8 cellular contexts compared by ENCODE assay signal in genomic region chr5:56908942-56909293, GRCh38. TPM values are rescaled to one million over a fixed set of nuclear protein-coding genes. Genes with fewer than 3 reads are reported as not detected.
DNase-seq lines count a peak whose midpoint lies in the region; ATAC-seq and TF ChIP-seq lines count a peak whose summit lies in the region.

No MANE protein-coding gene starts in this region.

- H3K27ac Mint-ChIP-seq in activated naive CD4-positive, alpha-beta T cell treated with anti-CD3 and anti-CD28 coated beads, Interleukin-2, amount 50 U/mL, for 72 hours = peak overlapping the region; percentile 93 to 95

- TF ChIP-seq POLR2A in spleen (IDR thresholded peaks at IDR 0.05) = no peak

- intact Hi-C loops in spleen (cut with DNase I; ENCODE audit: low total_unique reads) = loop anchor here (10.0 kb wide), 1 partner anchor 226 kb away; no protein-coding TSS in a partner anchor

- H3K9me3 Mint-ChIP-seq in activated naive CD4-positive, alpha-beta T cell treated with anti-CD3 and anti-CD28 coated beads, Interleukin-2, amount 50 U/mL, for 72 hours = peaks cover 4 to 5% of the 10 kb centered on the region in 2 donors

- peak overlapping the region; percentile 88 for H3K27ac ChIP-seq in C4-2B
- H3K27ac ChIP-seq in spleen = peak overlapping the region; percentile 89 to 98 (median 96)

- H3K4me3 ChIP-seq in iPS-15b (ENCODE audit: low read depth, low read length) = peak overlapping the region; percentile 79
- H3K4me3 ChIP-seq in spleen = peak overlapping the region; percentile 44 to 83 (median 65)

- DNase-seq in activated naive CD4-positive, alpha-beta T cell treated with anti-CD3 and anti-CD28 coated beads, Interleukin-2, amount 50 U/mL, for 72 hours (ENCODE audit: low spot score in 2 of 2) = no peak
- DNase-seq in spleen = no peak
- DNase-seq in activated gamma-delta T cell treated with Interleukin-2 at 50 U/mL for 16 hours = no peak

- WGBS in spleen, 5 donors = 0 to 2% (median 1%) methylated on average over 18 to 19 of the region's 19 CpGs

- no peaks in the 10 kb centered on the region for H3K36me3 ChIP-seq in iPS-15b (ENCODE audit: control insufficient read depth, insufficient read depth, low read length)
- H3K36me3 ChIP-seq in spleen = peaks cover 0 to 4% (median 0%) of the 10 kb centered on the region in 6 donors

- peak overlapping the region; percentile 71 for H3K9ac ChIP-seq in iPS-15b (ENCODE audit: low read depth, low read length)

- no peaks in the 10 kb centered on the region for H3K9me3 ChIP-seq in iPS-15b (ENCODE audit: control insufficient read depth, insufficient read depth, low read length)
- H3K9me3 ChIP-seq in spleen = no peaks in the 10 kb centered on the region

- ATAC-seq in GM19328 (IDR thresholded peaks at IDR 0.05; ENCODE audit: unreplicated experiment) (peak; percentile 30), HG03565 (IDR thresholded peaks at IDR 0.05; ENCODE audit: unreplicated experiment) (peak; percentile 26), HG03442 (IDR thresholded peaks at IDR 0.05; ENCODE audit: unreplicated experiment) (no peak)
- ATAC-seq in activated naive CD4-positive, alpha-beta T cell treated with anti-CD3 and anti-CD28 coated beads, Interleukin-2, amount 50 U/mL, for 72 hours = peak in 1 of 2 donors; percentile 57

- no peak for TF ChIP-seq CTCF in C4-2B (conservative IDR thresholded peaks at IDR 0.05)
- TF ChIP-seq CTCF in spleen (IDR thresholded peaks at IDR 0.05 in 8 of 11, conservative IDR thresholded peaks at IDR 0.05 in 3 of 11) = no peak

- peaks cover 0 to 17% of the 10 kb centered on the region in 2 donors for H3K36me3 Mint-ChIP-seq in activated naive CD4-positive, alpha-beta T cell treated with anti-CD3 and anti-CD28 coated beads, Interleukin-2, amount 50 U/mL, for 72 hours

- peaks cover 2% of the 10 kb centered on the region for H3K4me1 ChIP-seq in iPS-15b (ENCODE audit: control insufficient read depth, insufficient read depth, low read length)
- H3K4me1 ChIP-seq in spleen = peaks cover 8 to 24% (median 19%) of the 10 kb centered on the region in 6 donors

- H3K27me3 ChIP-seq in iPS-15b (ENCODE audit: control insufficient read depth, insufficient read depth, low read length) (no peaks in the 10 kb centered on the region), spleen (replicated peaks in 1 of 7) (no peaks in the 10 kb centered on the region)

RNA-seq across cellular contexts. Expression of gene SETD9, which starts 0.5 kb away (rescaled TPM):
- total RNA-seq in activated naive CD4-positive, alpha-beta T cell treated with anti-CD3 and anti-CD28 coated beads, Interleukin-2, amount 50 U/mL, for 72 hours = 1 to 10 TPM; 4.6 to 9.4 TPM
- total RNA-seq in spleen = 1 to 10 TPM; 5.6 to 6.2 (median 6.1) TPM
- polyA plus RNA-seq in spleen = 1 to 10 TPM; 3.7 to 5.9 (median 4.3) TPM

RNA-seq across cellular contexts. Expression of gene MIER3, which starts 43.0 kb away (rescaled TPM):
- total RNA-seq in activated naive CD4-positive, alpha-beta T cell treated with anti-CD3 and anti-CD28 coated beads, Interleukin-2, amount 50 U/mL, for 72 hours = 10 to 100 TPM; 12.4 to 15.5 TPM
- 10 to 100 TPM; 12.8 to 24.6 (median 18.4) TPM for total RNA-seq in spleen
- 1 to 10 TPM; 5.3 to 6.2 (median 6.0) TPM for polyA plus RNA-seq in spleen
